8 cellular contexts compared by ENCODE assay signal in the genomic region with DNA sequence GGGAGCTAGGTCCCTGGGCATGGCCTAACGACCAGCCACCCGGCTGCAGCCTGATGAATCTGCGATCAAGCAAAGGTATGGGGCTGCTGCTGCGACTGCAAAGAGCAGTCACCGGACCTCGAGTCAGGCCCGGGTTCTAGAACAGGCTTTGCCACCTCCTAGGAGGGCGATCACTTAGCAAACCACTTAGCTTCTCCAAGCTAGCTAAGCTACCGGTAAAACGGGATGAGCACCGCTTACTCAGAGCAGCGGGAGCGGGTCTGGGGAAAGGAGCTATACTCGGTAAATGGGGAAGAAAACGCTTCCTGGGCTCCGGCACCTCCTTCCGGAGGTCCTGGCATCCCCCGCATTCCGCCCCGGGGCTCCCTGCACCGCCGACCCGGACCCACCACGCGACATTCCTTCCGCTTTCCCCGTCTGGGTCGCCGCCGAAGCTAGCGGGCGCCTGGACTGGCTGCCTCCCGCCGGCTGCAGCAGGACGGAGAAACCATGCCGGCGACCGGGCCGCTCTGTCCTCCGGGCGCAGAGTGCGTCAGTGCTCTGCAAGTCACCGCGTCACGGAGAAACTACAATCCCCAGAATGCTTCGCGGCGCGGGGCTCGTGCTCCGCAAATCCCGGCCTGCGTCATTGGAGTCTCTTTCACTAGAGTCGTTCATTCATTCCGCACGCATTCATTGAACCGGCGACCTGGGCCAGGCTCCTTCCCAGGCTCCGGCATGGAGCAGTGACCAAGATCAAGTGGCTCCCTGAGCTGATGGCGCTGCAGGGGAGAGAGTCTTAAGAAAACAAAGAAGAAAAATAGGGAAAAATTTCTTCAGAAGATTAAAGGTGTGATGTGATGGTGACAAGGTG. TPM values are rescaled to one million over a fixed set of nuclear protein-coding genes. Genes with fewer than 3 reads are reported as not detected.
A peak's percentile ranks its signal among the peaks of the same experiment; 100 is the strongest.
DNase-seq lines count a peak whose midpoint lies in the region; ATAC-seq and FAIRE-seq lines count a peak whose summit lies in the region.

Gene LSM10 (minus strand): TSS at position 531 of the 853 bp plus-strand sequence. CDS start 3,779 bp downstream, outside the sequence.

- intact Hi-C loops in T-helper 2 cell treated with Interferon-gamma antibody and Interleukin-4, amounts not matched to agents 100 ng/mL and 5 ng/mL, for 36 hours (cut with micrococcal nuclease): loop anchor here (1.0 kb wide), 2 partner anchors 11 to 309 kb away; partner anchors contain the start of gene ADPRS
- intact Hi-C loops in left ventricle myocardium superior (cut with micrococcal nuclease): no loop called here

- H3K27ac ChIP-seq in angular gyrus (ENCODE audit: low read depth, low read length): peak within 1 kb of the TSS; percentile 88

- FAIRE-seq in urothelium cell line (lab: Jason Lieb, UNC): peak; percentile 46

- DNase-seq in NCI-H1930 (lab: John Stamatoyannopoulos, UW): peak; percentile 85
- DNase-seq in left ventricle myocardium superior: peak; percentile 95
- peak; percentile 68 for DNase-seq in pulmonary artery endothelial cell (ENCODE audit: low read depth, low spot score)
- peak; percentile 95 for DNase-seq in urothelium cell line (ENCODE audit: low spot score)

- peak; percentile 89 for ATAC-seq in GM18502 (IDR thresholded peaks at IDR 0.05; ENCODE audit: poor library complexity, unreplicated experiment)
- peak; percentile 47 for ATAC-seq in HG02970 (IDR thresholded peaks at IDR 0.05; ENCODE audit: low FRiP score, unreplicated experiment)
- ATAC-seq in left ventricle myocardium superior: peak; percentile 97

RNA-seq across cellular contexts. Expression of gene LSM10, which starts in this region (rescaled TPM):
- total RNA-seq in T-helper 2 cell treated with Interferon-gamma antibody and Interleukin-4, amounts not matched to agents 100 ng/mL and 5 ng/mL, for 36 hours: 44.1 and 44.8 TPM in 2 replicates
- total RNA-seq in left ventricle myocardium superior: 58.7 TPM
- 12.3 and 13.6 TPM in 2 replicates for total RNA-seq in pulmonary artery endothelial cell

Comparison
In these comparisons a context has a peak if more than half of its experiments do, and no peak if none do; other contexts are left out.
1. Peak in every context shown above with its lines: DNase-seq, ATAC-seq and H3K27ac ChIP-seq.
2. ATAC-seq: peak in every context shown above with its lines; median percentile 97 in left ventricle myocardium superior; 89 in GM18502; 47 in HG02970.